Comparison of ENCODE assay signal across 3 cellular contexts in genomic region chr1:162674018-162674608, GRCh38.
TF ChIP-seq lines count a peak whose summit lies in the region.

No MANE protein-coding gene starts in this region.

TF ChIP-seq in SK-N-SH, 30 proteins besides CTCF, POLR2A, EP300 and RAD21 (continues in another document):
- TF ChIP-seq TCF12 (IDR thresholded peaks at IDR 0.05) (peak; percentile 16; the same call in 1 of the 2 replicates), PBX3 (IDR thresholded peaks at IDR 0.05) (peak; percentile 39; the same call in 1 of the 2 replicates), NFIC (IDR thresholded peaks at IDR 0.05; ENCODE audit: borderline replicate concordance) (no peak), SIN3A (IDR thresholded peaks at IDR 0.05; ENCODE audit: borderline replicate concordance, low read depth, low read length) (no peak), TAF1 (IDR thresholded peaks at IDR 0.05; ENCODE audit: borderline replicate concordance, low read depth, low read length) (no peak), EZH2phosphoT487 (IDR thresholded peaks at IDR 0.05; ENCODE audit: borderline replicate concordance, low read depth) (no peak), MAX (IDR thresholded peaks at IDR 0.05; ENCODE audit: low read depth) (no peak), IRF3 (IDR thresholded peaks at IDR 0.05; ENCODE audit: low read depth, low read length) (no peak), FOXJ3 (CRISPR knock-in tag; IDR thresholded peaks at IDR 0.05) (no peak), JUND (IDR thresholded peaks at IDR 0.05) (peak; percentile 25; the same call in 1 of the 2 replicates), YY1 (IDR thresholded peaks at IDR 0.05; ENCODE audit: low read depth) (no peak), POLR2AphosphoS5 (IDR thresholded peaks at IDR 0.05; ENCODE audit: low read depth, low read length) (no peak), REST (IDR thresholded peaks at IDR 0.05; ENCODE audit: low read depth, low read length) (no peak), FOSL2 (IDR thresholded peaks at IDR 0.05; ENCODE audit: borderline replicate concordance, low read depth) (peak; percentile 38; the same call in 1 of the 2 replicates), SMC3 (IDR thresholded peaks at IDR 0.05; ENCODE audit: low read depth, low read length) (no peak)

TF ChIP-seq in SK-N-SH treated with all-trans-retinoic acid at 6 μM for 48 hours, 23 proteins besides CTCF, POLR2A, EP300 and RAD21:
- TF ChIP-seq BACH2 (CRISPR knock-in tag; IDR thresholded peaks at IDR 0.05; ENCODE audit: borderline replicate concordance) (no peak), ISL1 (CRISPR knock-in tag; IDR thresholded peaks at IDR 0.05) (no peak), ZNF565 (CRISPR knock-in tag; conservative IDR thresholded peaks at IDR 0.05; ENCODE audit: low read depth) (no peak), PATZ1 (CRISPR knock-in tag; IDR thresholded peaks at IDR 0.05; ENCODE audit: borderline replicate concordance) (no peak), TCF4 (CRISPR knock-in tag; IDR thresholded peaks at IDR 0.05; ENCODE audit: borderline replicate concordance) (no peak), ZFP3 (CRISPR knock-in tag; IDR thresholded peaks at IDR 0.05) (no peak), PPARA (CRISPR knock-in tag; IDR thresholded peaks at IDR 0.05; ENCODE audit: borderline replicate concordance) (no peak), ZFP30 (CRISPR knock-in tag; IDR thresholded peaks at IDR 0.05) (no peak), RARB (CRISPR knock-in tag; IDR thresholded peaks at IDR 0.05) (no peak), ARNTL (CRISPR knock-in tag; IDR thresholded peaks at IDR 0.05; ENCODE audit: borderline replicate concordance, low read depth) (no peak), ZNF8 (CRISPR knock-in tag; IDR thresholded peaks at IDR 0.05) (no peak), TOX (CRISPR knock-in tag; IDR thresholded peaks at IDR 0.05; ENCODE audit: borderline replicate concordance) (no peak), SNAI2 (CRISPR knock-in tag; IDR thresholded peaks at IDR 0.05) (no peak), POU6F1 (CRISPR knock-in tag; IDR thresholded peaks at IDR 0.05; ENCODE audit: borderline replicate concordance, low read depth) (no peak), ESRRG (CRISPR knock-in tag; IDR thresholded peaks at IDR 0.05) (no peak), CSDC2 (CRISPR knock-in tag; IDR thresholded peaks at IDR 0.05) (no peak), OSR1 (CRISPR knock-in tag; IDR thresholded peaks at IDR 0.05) (no peak), ZNF70 (CRISPR knock-in tag; IDR thresholded peaks at IDR 0.05) (no peak), TSHZ2 (CRISPR knock-in tag; IDR thresholded peaks at IDR 0.05) (no peak)

TF ChIP-seq in GM12878, 131 proteins besides CTCF, POLR2A, EP300 and RAD21:
- TF ChIP-seq BCL11A (IDR thresholded peaks at IDR 0.05; ENCODE audit: low read depth, low read length) (no peak), ZNF24 (IDR thresholded peaks at IDR 0.05) (0 out of 2 replicates have a peak, but pooled peaks have one; percentile 41)
TF ChIP-seq in GM12878: peak in this region for 1.
